Comparison of ENCODE assay signal across 7 cellular contexts in genomic region chr2:234550511-234551107, GRCh38. TPM values are rescaled to one million over a fixed set of nuclear protein-coding genes. Genes with fewer than 3 reads are reported as not detected.
DNase-seq lines count a peak whose midpoint lies in the region; ATAC-seq and TF ChIP-seq lines count a peak whose summit lies in the region.

No MANE protein-coding gene starts in this region.

- peak; percentile 68 to 93 (median 81) for ATAC-seq in natural killer cell

- no TSS peak for BruUV-seq in OCI-LY7 (replicated peaks; lab: Mats Ljungman, UMichigan)

- peaks cover 0 to 39% (median 0%) of the 10 kb centered on the region in 4 donors for H3K27me3 ChIP-seq in esophagus squamous epithelium

- H3K9me3 Mint-ChIP-seq in natural killer cell = peaks cover 2 to 4% of the 10 kb centered on the region in 2 donors

- intact Hi-C loops in OCI-LY7 (cut with micrococcal nuclease; ENCODE audit: unreplicated experiment) = loop anchor here (1.0 to 2.0 kb wide), 2 partner anchors 556 to 567 kb away; no protein-coding TSS in a partner anchor
- intact Hi-C loops in esophagus squamous epithelium (cut with DNase I) = loop anchor here (5.0 kb wide), 1 partner anchor 557 kb away; no protein-coding TSS in a partner anchor
- intact Hi-C loops in natural killer cell (cut with micrococcal nuclease) = loop anchor here (2.0 to 5.0 kb wide), 3 partner anchors 566 to 1197 kb away; no protein-coding TSS in a partner anchor

- no peak overlapping the region for H3K27ac Mint-ChIP-seq in natural killer cell

- no peaks in the 10 kb centered on the region for H3K9me2 ChIP-seq in OCI-LY7 (ENCODE audit: insufficient read depth, low read length)

- H3K27ac ChIP-seq in OCI-LY7 (ENCODE audit: low read depth, low read length, poor library complexity, severe bottlenecking) (no peak overlapping the region), esophagus squamous epithelium (no peak overlapping the region)

- no peaks in the 10 kb centered on the region for H4K20me1 ChIP-seq in OCI-LY7 (ENCODE audit: insufficient read depth, low read length)

- H3K4me1 ChIP-seq in OCI-LY7 (ENCODE audit: insufficient read depth, low read length, poor library complexity, severe bottlenecking) (no peaks in the 10 kb centered on the region), esophagus squamous epithelium (peaks cover 0 to 6% (median 0%) of the 10 kb centered on the region in 3 donors)

- H3K4me1 Mint-ChIP-seq in natural killer cell = peaks cover 17% of the 10 kb centered on the region in 2 donors

- no peak overlapping the region for H2AFZ ChIP-seq in OCI-LY7 (ENCODE audit: low read length)

- peak; percentile 96 for TF ChIP-seq CTCF in GM12872 (IDR thresholded peaks at IDR 0.05; ENCODE audit: insufficient read depth, low read depth, low read length)
- TF ChIP-seq CTCF in OCI-LY7 (conservative IDR thresholded peaks at IDR 0.05; ENCODE audit: low read length) = peak; percentile 98
- TF ChIP-seq CTCF in esophagus squamous epithelium (IDR thresholded peaks at IDR 0.05) = peak; percentile 76 to 94 (median 91)
- peak; percentile 91 for TF ChIP-seq CTCF in natural killer cell (IDR thresholded peaks at IDR 0.05)

- peak; percentile 71 for DNase-seq in Jurkat, Clone E6-1 (ENCODE audit: low read depth, low spot score)
- DNase-seq in OCI-LY7 (ENCODE audit: low spot score) (peak; percentile 72), activated T-cell treated with anti-CD3 and anti-CD28 coated beads for 4 hours (peak; percentile 32), esophagus squamous epithelium (lab: John Stamatoyannopoulos, UW) (no peak), natural killer cell (peak; percentile 39), superior temporal gyrus (ENCODE audit: extremely low spot score) (peak; percentile 93)

- H3K36me3 Mint-ChIP-seq in natural killer cell = no peaks in the 10 kb centered on the region

- POLR2A ChIA-PET in OCI-LY7 (lab: Charles Lee) = no interaction called here

- no peak overlapping the region for H3K4me3 Mint-ChIP-seq in natural killer cell

- H3K36me3 ChIP-seq in OCI-LY7 (ENCODE audit: insufficient read depth, low read length) (no peaks in the 10 kb centered on the region), esophagus squamous epithelium (no peaks in the 10 kb centered on the region)

- no peak for TF ChIP-seq POLR2A in esophagus squamous epithelium (IDR thresholded peaks at IDR 0.05)

- H3K9me3 ChIP-seq in OCI-LY7 (ENCODE audit: low read length) = no peaks in the 10 kb centered on the region
- no peaks in the 10 kb centered on the region for H3K9me3 ChIP-seq in esophagus squamous epithelium

- H3K27me3 Mint-ChIP-seq in natural killer cell (ENCODE audit: low read depth in 2 of 2) = peaks cover 27 to 46% of the 10 kb centered on the region in 2 donors

- H3K4me2 ChIP-seq in OCI-LY7 (ENCODE audit: low read length) = no peak overlapping the region

- CTCF ChIA-PET in OCI-LY7 (lab: Charles Lee; ENCODE audit: unreplicated experiment) = no interaction called here

- no peak overlapping the region for H3K4me3 ChIP-seq in Jurkat, Clone E6-1 (ENCODE audit: low read length)
- H3K4me3 ChIP-seq in OCI-LY7 (ENCODE audit: low read depth, low read length, poor library complexity, severe bottlenecking) (no peak overlapping the region), esophagus squamous epithelium (no peak overlapping the region)

- H3K79me2 ChIP-seq in OCI-LY7 (ENCODE audit: insufficient read depth, low read depth, low read length) = no peaks in the 10 kb centered on the region

- 19 to 23% methylated on average over 15 to 18 of the region's 18 CpGs for WGBS in esophagus squamous epithelium, 2 donors

RNA-seq across cellular contexts. Expression of gene ARL4C, which starts 53.7 kb away (rescaled TPM):
- polyA plus RNA-seq in Jurkat, Clone E6-1 (2012; ENCODE audit: insufficient read depth, insufficient read length) = 54.2 TPM
- total RNA-seq in OCI-LY7 (2014; rRNA removed; shearing (Covaris generic)) = 15.4 and 15.7 TPM in 2 replicates
- total RNA-seq in OCI-LY7 (2022) (18.9 and 19.6 TPM in 2 replicates), esophagus squamous epithelium (10 to 100 TPM; 11.2 to 27.1 (median 20.0) TPM), natural killer cell (100 to 1,000 TPM; 492 to 756 (median 664) TPM)

Comparison
In these comparisons a context has a peak if more than half of its experiments do, and no peak if none do; other contexts are left out.
1. RNA of gene ARL4C, which starts 53.7 kb away (total RNA-seq): 492 to 756 TPM in natural killer cell; 11.2 to 27.1 TPM in esophagus squamous epithelium and 15.4 to 19.6 TPM in OCI-LY7; every median in the first group is over 10 times any median in the second.
2. Peak in every context shown above with its lines, with median percentiles within 50 percentile points of each other: CTCF ChIP-seq.